Comparison of ENCODE assay signal across 11 cellular contexts in the genomic region with DNA sequence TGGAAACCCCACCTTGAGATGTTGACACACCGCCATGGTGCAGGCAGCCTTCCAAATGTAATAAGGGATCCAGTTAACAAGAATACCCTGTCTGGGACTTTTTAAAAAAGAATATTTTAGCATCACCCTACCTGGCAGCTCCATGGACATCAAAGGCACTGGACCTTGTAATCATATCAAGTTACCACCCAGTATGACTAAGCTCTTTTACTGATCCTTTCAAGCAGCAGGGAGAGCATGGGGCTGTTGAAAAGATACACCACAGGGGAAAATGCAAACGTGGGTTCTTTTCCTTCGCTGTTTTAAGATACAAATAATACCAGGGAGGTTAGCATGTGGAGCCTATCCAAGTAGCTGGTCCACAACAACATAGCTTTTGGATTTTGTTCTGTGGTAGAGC.
A peak's percentile ranks its signal among the peaks of the same experiment; 100 is the strongest.
DNase-seq lines count a peak whose midpoint lies in the region; ATAC-seq and TF ChIP-seq lines count a peak whose summit lies in the region.
"Had no signal": no experiment of that assay in that cellular context is flagged by ENCODE, and none has a peak within 500 bp of the region (broad histone marks: within the 10 kb centered on the region; RNA-seq: fewer than 3 reads in every experiment).

No MANE protein-coding gene starts in this region.

- peaks cover 15% of the 10 kb centered on the region for H3K4me1 ChIP-seq in mucosa of descending colon (ENCODE audit: low read depth)

- in situ Hi-C loops in astrocyte of the cerebellum (cut with HindIII; ENCODE audit: low sequenced_read_pairs) = no loop called here

- peak; percentile 61 for DNase-seq in H4 (ENCODE audit: low spot score)
- DNase-seq in NCI-H1092 treated with DMSO at 0.1 percent for 48 hours (lab: John Stamatoyannopoulos, UW) = peak; percentile 39
- DNase-seq in astrocyte of the cerebellum (ENCODE audit: low read depth) = peak; percentile 22
- no peak for DNase-seq in mucosa of descending colon
- DNase-seq in NCI-H187 treated with DMSO at 0.1 percent for 48 hours (lab: John Stamatoyannopoulos, UW) = no peak
- no peak for DNase-seq in GM10266 (ENCODE audit: extremely low spot score)
- DNase-seq: Karpas-422; NK-92 treated with Interleukin-12 subunit alpha and Interleukin-12 subunit beta, amount 100 ng/mL, for 24 hours had no signal

- ATAC-seq in mucosa of descending colon (peak; percentile 81), GM19467 (IDR thresholded peaks at IDR 0.05; ENCODE audit: unreplicated experiment) (no peak), esophagus mucosa (no peak)

- no peak for TF ChIP-seq CTCF in astrocyte of the cerebellum (IDR thresholded peaks at IDR 0.05; ENCODE audit: low read depth, low read length, missing control alignments)
- TF ChIP-seq CTCF in mucosa of descending colon (IDR thresholded peaks at IDR 0.05) = no peak
- TF ChIP-seq CTCF in GM10266 (IDR thresholded peaks at IDR 0.05; ENCODE audit: control insufficient read depth, insufficient read depth, low read depth, missing control alignments) = no peak

- H3K4me3 ChIP-seq in astrocyte of the cerebellum (ENCODE audit: low read depth, low read length) (no peak overlapping the region), mucosa of descending colon (no peak overlapping the region)
- H3K4me3 ChIP-seq: thoracic aorta had no signal

- no peaks in the 10 kb centered on the region for H3K36me3 ChIP-seq in mucosa of descending colon (ENCODE audit: low read depth)

- intact Hi-C loops in mucosa of descending colon (cut with DNase I, micrococcal nuclease) = no loop called here

- H3K9me3 ChIP-seq in mucosa of descending colon = no peaks in the 10 kb centered on the region
- H3K9me3 ChIP-seq: thoracic aorta had no signal

Comparison
In these comparisons a context has a peak if more than half of its experiments do, and no peak if none do; other contexts are left out.
1. DNase-seq: peak in H4 (single experiment), NCI-H1092 treated with DMSO at 0.1 percent for 48 hours (single experiment) and astrocyte of the cerebellum (single experiment); none in mucosa of descending colon (0 of 3), NCI-H187 treated with DMSO at 0.1 percent for 48 hours (single experiment) and GM10266 (single experiment).